8 cellular contexts compared by ENCODE assay signal in the genomic region with DNA sequence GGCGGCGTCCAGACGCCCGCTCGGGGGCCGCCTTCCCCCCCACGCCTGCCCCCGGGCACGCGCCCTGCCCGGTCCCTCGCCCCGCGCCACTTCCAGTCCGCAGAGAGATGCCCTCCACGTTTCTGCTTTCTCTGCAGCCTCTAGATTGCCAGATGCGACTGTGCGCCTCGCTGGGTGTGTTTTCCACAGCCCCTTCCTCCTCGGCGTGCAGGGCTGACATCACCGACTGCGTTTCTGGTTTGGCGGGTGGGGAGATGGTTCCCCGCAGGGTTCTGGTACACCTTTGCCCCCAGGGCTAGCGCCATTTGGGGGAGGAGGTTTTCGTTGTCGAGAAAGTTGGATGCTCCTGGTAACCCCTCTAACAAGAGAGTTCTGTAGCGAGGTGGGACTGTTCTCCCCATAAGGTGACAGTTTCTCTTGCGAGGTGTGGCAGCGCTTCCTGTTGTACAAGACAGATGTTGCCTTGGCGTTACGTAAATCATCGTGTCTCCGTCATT. TPM values are rescaled to one million over a fixed set of nuclear protein-coding genes. Genes with fewer than 3 reads are reported as not detected.
A peak's percentile ranks its signal among the peaks of the same experiment; 100 is the strongest.
DNase-seq lines count a peak whose midpoint lies in the region; ATAC-seq and TF ChIP-seq lines count a peak whose summit lies in the region.

No MANE protein-coding gene starts in this region.

- H3K27me3 ChIP-seq in GM23248 (replicated peaks; ENCODE audit: insufficient read depth) (no peaks in the 10 kb centered on the region), colonic mucosa (no peaks in the 10 kb centered on the region)

- H3F3A ChIP-seq in GM23248 (ENCODE audit: insufficient read depth): peaks cover 30% of the 10 kb centered on the region

- TF ChIP-seq CTCF in colonic mucosa (IDR thresholded peaks at IDR 0.05) (no peak), omental fat pad (IDR thresholded peaks at IDR 0.05) (no peak)

- POLR2A ChIA-PET in activated CD4-positive, alpha-beta T cell treated with anti-CD3 and anti-CD28 coated beads for 36 hours (lab: Charles Lee): interaction anchor here (1.9 kb wide), 2 partner anchors 14 to 16 kb away, joined by 13 to 17 read pairs; no protein-coding TSS in a partner anchor

- peaks cover 45% of the 10 kb centered on the region for H3K4me1 Mint-ChIP-seq in activated CD4-positive, alpha-beta T cell treated with anti-CD3 and anti-CD28 coated beads for 36 hours

- H3K36me3 ChIP-seq in GM23248 (ENCODE audit: low read depth): peaks cover 25% of the 10 kb centered on the region
- H3K36me3 ChIP-seq in colonic mucosa: peaks cover 13% of the 10 kb centered on the region

- no peaks in the 10 kb centered on the region for H3K9me3 Mint-ChIP-seq in activated CD4-positive, alpha-beta T cell treated with anti-CD3 and anti-CD28 coated beads for 36 hours (ENCODE audit: low read depth)

- H3K27ac Mint-ChIP-seq in activated CD4-positive, alpha-beta T cell treated with anti-CD3 and anti-CD28 coated beads for 36 hours: peak overlapping the region; percentile 95

- H3K36me3 Mint-ChIP-seq in activated CD4-positive, alpha-beta T cell treated with anti-CD3 and anti-CD28 coated beads for 36 hours (ENCODE audit: low read depth): peaks cover 41% of the 10 kb centered on the region

- H3K9ac ChIP-seq in GM23248 (peak overlapping the region; percentile 90), colonic mucosa (ENCODE audit: low read depth in 2 of 2, low read length in 2 of 2) (peak overlapping the region; percentile 84 to 97)

- intact Hi-C loops in activated CD4-positive, alpha-beta T cell treated with anti-CD3 and anti-CD28 coated beads for 36 hours (cut with DNase I, micrococcal nuclease): loop anchor here (1.0 to 10.0 kb wide), 9 partner anchors 66 to 1116 kb away; a partner anchor contains a TSS
- intact Hi-C loops in colonic mucosa (cut with DNase I): loop anchor here (5.0 kb wide), 1 partner anchor 96 kb away; no protein-coding TSS in a partner anchor

- 3 to 5% methylated on average over 19 to 29 of the region's 35 CpGs for WGBS in GM23248 (ENCODE audit: low coverage in 1 of 2, low lambda C conversion rate in 2 of 2, missing lambda C conversion rate in 2 of 2), 2 experiments

- no peaks in the 10 kb centered on the region for H3K9me3 ChIP-seq in GM23248 (ENCODE audit: low read depth)
- no peaks in the 10 kb centered on the region for H3K9me3 ChIP-seq in colonic mucosa

- peaks cover 18% of the 10 kb centered on the region for H3K4me1 ChIP-seq in GM23248 (ENCODE audit: insufficient read depth)
- peaks cover 8% of the 10 kb centered on the region for H3K4me1 ChIP-seq in colonic mucosa

- no peaks in the 10 kb centered on the region for H3K27me3 Mint-ChIP-seq in activated CD4-positive, alpha-beta T cell treated with anti-CD3 and anti-CD28 coated beads for 36 hours

- H3K27ac ChIP-seq in GM23248 (peak overlapping the region; percentile 33), colonic mucosa (peak overlapping the region; percentile 95)

- H3K4me2 ChIP-seq in GM23248 (ENCODE audit: unreplicated experiment): peak overlapping the region; percentile 91

- H3K4me3 Mint-ChIP-seq in activated CD4-positive, alpha-beta T cell treated with anti-CD3 and anti-CD28 coated beads for 36 hours: peak overlapping the region; percentile 97

- in situ Hi-C loops in GM23248 (cut with MboI): no loop called here

- peak; percentile 18 for ATAC-seq in activated CD4-positive, alpha-beta T cell treated with anti-CD3 and anti-CD28 coated beads for 36 hours
- ATAC-seq in omental fat pad (ENCODE audit: low FRiP score): no peak

- CTCF ChIA-PET in activated CD4-positive, alpha-beta T cell treated with anti-CD3 and anti-CD28 coated beads for 36 hours (lab: Charles Lee): interaction anchor here (0.6 to 2.7 kb wide), 4 partner anchors 12 to 359 kb away, joined by 3 to 17 read pairs (median 4); no protein-coding TSS in a partner anchor

- H2AFZ ChIP-seq in GM23248: peak overlapping the region; percentile 26

- H3K9me2 ChIP-seq in GM23248 (ENCODE audit: insufficient read depth): no peaks in the 10 kb centered on the region

- H3K4me3 ChIP-seq in GM23248 (peak overlapping the region; percentile 98), colonic mucosa (peak overlapping the region; percentile 83)

- H3K79me2 ChIP-seq in GM23248 (ENCODE audit: insufficient read depth): peaks cover 61% of the 10 kb centered on the region

- H4K20me1 ChIP-seq in GM23248 (ENCODE audit: insufficient read depth): peaks cover 20% of the 10 kb centered on the region

- peak; percentile 48 for DNase-seq in ELF-1 (ENCODE audit: low read depth, low spot score)
- peak; percentile 64 for DNase-seq in GM23248
- peak; percentile 54 for DNase-seq in NCI-H1105 treated with DMSO at 0.1 percent for 48 hours (lab: John Stamatoyannopoulos, UW)
- peak; percentile 78 for DNase-seq in activated CD4-positive, alpha-beta T cell treated with anti-CD3 and anti-CD28 coated beads for 36 hours
- DNase-seq in colonic mucosa: peak; percentile 58
- peak; percentile 56 for DNase-seq in medulla oblongata (ENCODE audit: extremely low spot score)
- peak; percentile 24 to 33 for DNase-seq in stimulated activated CD8-positive, alpha-beta memory T cell treated with anti-CD3 and anti-CD28 coated beads, Interleukin-2, amount 100 ng/mL, for 48 hours (ENCODE audit: low read depth in 2 of 2)
- no peak for DNase-seq in omental fat pad (ENCODE audit: low spot score)

RNA-seq across cellular contexts. Expression of a gene that starts 1.5 kb away (rescaled TPM):
- 281 and 307 TPM in 2 replicates for total RNA-seq in GM23248 (2014; rRNA removed; shearing (Covaris generic))
- 782 and 785 TPM in 2 replicates for polyA plus RNA-seq in GM23248 (2016; fragmentation: Nextera tagmentation; extraction: Ambion mirVana)
- 100 to 1,000 TPM; 510 to 518 TPM for total RNA-seq in activated CD4-positive, alpha-beta T cell treated with anti-CD3 and anti-CD28 coated beads for 36 hours
- 100 to 1,000 TPM; 676 to 714 TPM for total RNA-seq in colonic mucosa
- total RNA-seq in omental fat pad: 100 to 1,000 TPM; 286 to 443 (median 356) TPM
